Comparison of ENCODE assay signal across 19 cellular contexts in genomic region chr16:27439273-27440018, GRCh38. TPM values are rescaled to one million over a fixed set of nuclear protein-coding genes. Genes with fewer than 3 reads are reported as not detected.
A peak's percentile ranks its signal among the peaks of the same experiment; 100 is the strongest.
DNase-seq lines count a peak whose midpoint lies in the region; ATAC-seq, FAIRE-seq and TF ChIP-seq lines count a peak whose summit lies in the region.
"Had no signal": no experiment of that assay in that cellular context is flagged by ENCODE, and none has a peak within 500 bp of the region (broad histone marks: within the 10 kb centered on the region; RNA-seq: fewer than 3 reads in every experiment).

No MANE protein-coding gene starts in this region.

- in situ Hi-C loops in HepG2 (cut with HindIII; ENCODE audit: extremely low pct_ligation_motif_present, low pct_unique_long_range_greater_than_20kb), result no loop called here

- H2AFZ ChIP-seq in HepG2 (ENCODE audit: low read length), result no peak overlapping the region

- 51% methylated on average over 18 of the region's 18 CpGs for WGBS in HepG2 (ENCODE audit: low lambda C conversion rate)
- 67 to 77% methylated on average over 11 to 18 of the region's 18 CpGs for WGBS in esophagus squamous epithelium, 2 donors

- H3K4me3 ChIP-seq in HepG2 (replicated peaks in 1 of 3; ENCODE audit: insufficient read depth in 1 of 3, low read depth in 2 of 3, low read length in 3 of 3), result no peak overlapping the region
- no peak overlapping the region for H3K4me3 ChIP-seq in upper lobe of right lung
- H3K4me3 ChIP-seq in esophagus squamous epithelium, result no peak overlapping the region
- H3K4me3 ChIP-seq: Peyer's patch, stomach had no signal

- no peak for TF ChIP-seq RAD21 in HepG2 (CRISPR knock-in tag; IDR thresholded peaks at IDR 0.05)

- peak overlapping the region in 1 of 2 donors; percentile 12 for H3K27ac Mint-ChIP-seq in activated naive CD4-positive, alpha-beta T cell treated with anti-CD3 and anti-CD28 coated beads, Interleukin-2, amount 50 U/mL, for 72 hours
- H3K27ac Mint-ChIP-seq in activated naive CD4-positive, alpha-beta T cell treated with anti-CD3 and anti-CD28 coated beads, Interleukin-2, amount 10 ng/mL, durations not matched to agents 7 days and 5 days, result no peak overlapping the region
- peak overlapping the region; percentile 12 for H3K27ac Mint-ChIP-seq in activated CD8-positive, alpha-beta memory T cell treated with anti-CD3 and anti-CD28 coated beads, Interleukin-2, amount 10 ng/mL, durations not matched to agents 7 days and 5 days

- BruUV-seq in HepG2 (replicated peaks; lab: Mats Ljungman, UMichigan), result no TSS peak

- peaks cover 50 to 85% of the 10 kb centered on the region in 2 donors for H3K36me3 Mint-ChIP-seq in activated naive CD4-positive, alpha-beta T cell treated with anti-CD3 and anti-CD28 coated beads, Interleukin-2, amount 50 U/mL, for 72 hours
- peaks cover 76% of the 10 kb centered on the region for H3K36me3 Mint-ChIP-seq in activated naive CD4-positive, alpha-beta T cell treated with anti-CD3 and anti-CD28 coated beads, Interleukin-2, amount 10 ng/mL, durations not matched to agents 7 days and 5 days
- peaks cover 69% of the 10 kb centered on the region for H3K36me3 Mint-ChIP-seq in activated CD8-positive, alpha-beta memory T cell treated with anti-CD3 and anti-CD28 coated beads, Interleukin-2, amount 10 ng/mL, durations not matched to agents 7 days and 5 days

- POLR2A ChIA-PET in HepG2 (lab: Yijun Ruan, JAX), result no interaction called here

- H3K4me1 Mint-ChIP-seq in activated naive CD4-positive, alpha-beta T cell treated with anti-CD3 and anti-CD28 coated beads, Interleukin-2, amount 10 ng/mL, durations not matched to agents 7 days and 5 days, result peaks cover 3% of the 10 kb centered on the region
- H3K4me1 Mint-ChIP-seq in activated CD8-positive, alpha-beta memory T cell treated with anti-CD3 and anti-CD28 coated beads, Interleukin-2, amount 10 ng/mL, durations not matched to agents 7 days and 5 days, result peaks cover 4% of the 10 kb centered on the region

- intact Hi-C loops in HepG2 (cut with micrococcal nuclease; ENCODE audit: unreplicated experiment) (no loop called here), upper lobe of right lung (cut with DNase I) (no loop called here), esophagus squamous epithelium (cut with DNase I) (no loop called here)

- no peak overlapping the region for H3K9ac ChIP-seq in HepG2 (ENCODE audit: insufficient read depth, low read depth, low read length)

- no peak overlapping the region for H3K4me3 Mint-ChIP-seq in activated naive CD4-positive, alpha-beta T cell treated with anti-CD3 and anti-CD28 coated beads, Interleukin-2, amount 10 ng/mL, durations not matched to agents 7 days and 5 days
- no peak overlapping the region for H3K4me3 Mint-ChIP-seq in activated CD8-positive, alpha-beta memory T cell treated with anti-CD3 and anti-CD28 coated beads, Interleukin-2, amount 10 ng/mL, durations not matched to agents 7 days and 5 days

- H3K9me3 ChIP-seq in HepG2 (ENCODE audit: low read length) (peaks cover 4% of the 10 kb centered on the region), upper lobe of right lung (no peaks in the 10 kb centered on the region), esophagus squamous epithelium (peaks cover 0 to 6% (median 5%) of the 10 kb centered on the region in 3 donors)

- no peak overlapping the region for H3K4me2 ChIP-seq in HepG2 (ENCODE audit: low read depth, low read length)

- H4K20me1 ChIP-seq in HepG2 (ENCODE audit: insufficient read depth, low read length), result no peaks in the 10 kb centered on the region

- no peaks in the 10 kb centered on the region for H3K27me3 Mint-ChIP-seq in activated naive CD4-positive, alpha-beta T cell treated with anti-CD3 and anti-CD28 coated beads, Interleukin-2, amount 10 ng/mL, durations not matched to agents 7 days and 5 days
- H3K27me3 Mint-ChIP-seq in activated CD8-positive, alpha-beta memory T cell treated with anti-CD3 and anti-CD28 coated beads, Interleukin-2, amount 10 ng/mL, durations not matched to agents 7 days and 5 days, result no peaks in the 10 kb centered on the region

- TF ChIP-seq CTCF in HepG2 (CRISPR knock-in tag; IDR thresholded peaks at IDR 0.05) (no peak), upper lobe of right lung (IDR thresholded peaks at IDR 0.05) (no peak), esophagus squamous epithelium (IDR thresholded peaks at IDR 0.05) (no peak)

- no peak for FAIRE-seq in HepG2 (lab: Jason Lieb, UNC)

- H3K27me3 ChIP-seq in HepG2 (ENCODE audit: control insufficient read depth in 1 of 2, insufficient read depth in 2 of 2, low read length in 2 of 2) (no peaks in the 10 kb centered on the region; a peak in 1 of 5 replicates), upper lobe of right lung (no peaks in the 10 kb centered on the region), esophagus squamous epithelium (no peaks in the 10 kb centered on the region)
- H3K27me3 ChIP-seq: Peyer's patch had no signal

- peaks cover 0 to 6% of the 10 kb centered on the region in 2 donors for H3K9me3 Mint-ChIP-seq in activated naive CD4-positive, alpha-beta T cell treated with anti-CD3 and anti-CD28 coated beads, Interleukin-2, amount 50 U/mL, for 72 hours
- H3K9me3 Mint-ChIP-seq in activated naive CD4-positive, alpha-beta T cell treated with anti-CD3 and anti-CD28 coated beads, Interleukin-2, amount 10 ng/mL, durations not matched to agents 7 days and 5 days, result peaks cover 11% of the 10 kb centered on the region
- H3K9me3 Mint-ChIP-seq in activated CD8-positive, alpha-beta memory T cell treated with anti-CD3 and anti-CD28 coated beads, Interleukin-2, amount 10 ng/mL, durations not matched to agents 7 days and 5 days (ENCODE audit: low read depth), result peaks cover 4% of the 10 kb centered on the region

- ATAC-seq in activated naive CD4-positive, alpha-beta T cell treated with anti-CD3 and anti-CD28 coated beads, Interleukin-2, amount 50 U/mL, for 72 hours, result peak; percentile 11 to 12
- ATAC-seq in activated CD8-positive, alpha-beta memory T cell treated with anti-CD3 and anti-CD28 coated beads, Interleukin-2, amount 10 ng/mL, durations not matched to agents 7 days and 5 days, result no peak
- ATAC-seq in HepG2 (no peak), upper lobe of right lung (peak; percentile 9), GM21723 (IDR thresholded peaks at IDR 0.05; ENCODE audit: unreplicated experiment) (no peak)

- H3K4me1 ChIP-seq in HepG2 (ENCODE audit: insufficient read depth, low read length) (no peaks in the 10 kb centered on the region), upper lobe of right lung (no peaks in the 10 kb centered on the region), esophagus squamous epithelium (no peaks in the 10 kb centered on the region)
- H3K4me1 ChIP-seq: Peyer's patch, stomach had no signal

- H3K36me3 ChIP-seq in HepG2 (replicated peaks in 1 of 2; ENCODE audit: control insufficient read depth in 1 of 2, insufficient read depth in 2 of 2, low read length in 2 of 2) (no peaks in the 10 kb centered on the region), upper lobe of right lung (no peaks in the 10 kb centered on the region), esophagus squamous epithelium (no peaks in the 10 kb centered on the region)
- H3K36me3 ChIP-seq: Peyer's patch had no signal

- CTCF ChIA-PET in activated naive CD4-positive, alpha-beta T cell treated with anti-CD3 and anti-CD28 coated beads, Interleukin-2, amount 10 ng/mL, durations not matched to agents 7 days and 5 days (lab: Charles Lee), result no interaction called here
- CTCF ChIA-PET in activated CD8-positive, alpha-beta memory T cell treated with anti-CD3 and anti-CD28 coated beads, Interleukin-2, amount 10 ng/mL, durations not matched to agents 7 days and 5 days (lab: Charles Lee), result no interaction called here
- CTCF ChIA-PET in HepG2 (lab: Yijun Ruan, JAX; ENCODE audit: low intra/inter-chr PET ratio, low total read pairs), result no interaction called here

- peak in 1 of 2 donors; percentile 42 for DNase-seq in activated naive CD4-positive, alpha-beta T cell treated with anti-CD3 and anti-CD28 coated beads, Interleukin-2, amount 50 U/mL, for 72 hours (ENCODE audit: low spot score in 2 of 2)
- DNase-seq in activated naive CD4-positive, alpha-beta T cell treated with anti-CD3 and anti-CD28 coated beads, Interleukin-2, amount 10 ng/mL, durations not matched to agents 7 days and 5 days, result no peak
- no peak for DNase-seq in activated CD8-positive, alpha-beta memory T cell treated with anti-CD3 and anti-CD28 coated beads, Interleukin-2, amount 10 ng/mL, durations not matched to agents 7 days and 5 days
- no peak for DNase-seq in HepG2 (ENCODE audit: low spot score)
- DNase-seq in upper lobe of right lung, result peak; percentile 50
- DNase-seq in NCI-H345 treated with DMSO at 0.1 percent for 48 hours (lab: John Stamatoyannopoulos, UW; ENCODE audit: unreplicated experiment), result no peak
- no peak for DNase-seq in esophagus squamous epithelium (lab: John Stamatoyannopoulos, UW)
- DNase-seq: activated CD4-positive, alpha-beta T cell treated with anti-CD3 and anti-CD28 coated beads for 1 hour; activated gamma-delta T cell; DMS53; foreskin fibroblast; mammary epithelial cell; NCI-H187; NCI-H524 treated with DMSO at 0.1 percent for 48 hours; nucleus accumbens; SW 1271 had no signal

- no peak for TF ChIP-seq POLR2A in HepG2 (IDR thresholded peaks at IDR 0.05; ENCODE audit: insufficient read depth in 1 of 2, low read depth in 2 of 2, low read length in 2 of 2)
- TF ChIP-seq POLR2A in esophagus squamous epithelium (IDR thresholded peaks at IDR 0.05), result no peak

- no peaks in the 10 kb centered on the region for H3K79me2 ChIP-seq in HepG2 (ENCODE audit: insufficient read depth, low read length)

- TF ChIP-seq EP300 in HepG2 (IDR thresholded peaks at IDR 0.05; ENCODE audit: low read depth in 2 of 2, low read length in 2 of 2), result no peak
- TF ChIP-seq EP300 in HepG2 (CRISPR knock-in tag; IDR thresholded peaks at IDR 0.05; ENCODE audit: borderline replicate concordance), result no peak

- H3K27ac ChIP-seq in HepG2 (ENCODE audit: extremely low read length, insufficient read depth, low read length), result no peak overlapping the region
- no peak overlapping the region for H3K27ac ChIP-seq in upper lobe of right lung
- H3K27ac ChIP-seq in esophagus squamous epithelium, result no peak overlapping the region
- H3K27ac ChIP-seq: Peyer's patch, stomach had no signal

RNA-seq across cellular contexts. Expression of gene IL21R, which starts 37.5 kb away (rescaled TPM):
- total RNA-seq in activated naive CD4-positive, alpha-beta T cell treated with anti-CD3 and anti-CD28 coated beads, Interleukin-2, amount 50 U/mL, for 72 hours, result 100 to 1,000 TPM; 103 to 106 TPM
- total RNA-seq in activated CD8-positive, alpha-beta memory T cell treated with anti-CD3 and anti-CD28 coated beads, Interleukin-2, amount 10 ng/mL, durations not matched to agents 7 days and 5 days, result 10 to 100 TPM; 24.6 to 38.0 TPM
- total RNA-seq in HepG2 (2016; rRNA removed; fragmentation: Illumina TruSeq; extraction: Trizol) (0.17 and 0.64 TPM in 2 replicates), upper lobe of right lung (3.9 TPM), esophagus squamous epithelium (1 to 10 TPM in 1 of 4 donors, under 1 TPM in 3; 0.23 to 1.2 (median 0.39) TPM)
- not detected in 2 replicates for total RNA-seq in HepG2 (2016; cell fraction: cytosol; rRNA removed; fragmentation: Illumina TruSeq; extraction: Trizol; ENCODE audit: low read depth)
- 0.22 and 0.43 TPM in 2 replicates for total RNA-seq in HepG2 (2016; cell fraction: insoluble cytoplasmic fraction; rRNA removed; fragmentation: Illumina TruSeq; extraction: Trizol)
- total RNA-seq in HepG2 (2016; cell fraction: membrane; rRNA removed; fragmentation: Illumina TruSeq; extraction: Trizol), result 0.22 and 0.45 TPM in 2 replicates
- total RNA-seq in HepG2 (2016; cell fraction: nucleus; rRNA removed; fragmentation: Illumina TruSeq; extraction: Trizol), result 0.28 and 0.40 TPM in 2 replicates
- polyA plus RNA-seq in HepG2 (2011; rRNA removed), result 0.49 and 1.6 TPM in 2 replicates
- polyA plus RNA-seq in HepG2 (2011; cell fraction: cytosol; rRNA removed), result 0.62 and 1.4 TPM in 2 replicates
- 0.34 and 1.6 TPM in 2 replicates for polyA plus RNA-seq in HepG2 (2011; cell fraction: nucleus; rRNA removed)
- polyA plus RNA-seq in HepG2 (2012), result 1.1 and 2.8 TPM in 2 replicates
- polyA plus RNA-seq in HepG2 (2016; cell fraction: cytosol; fragmentation: Illumina TruSeq; extraction: Trizol; ENCODE audit: low read depth), result 0.07 and 0.09 TPM in 2 replicates
- 0.14 and 0.21 TPM in 2 replicates for polyA plus RNA-seq in HepG2 (2016; cell fraction: insoluble cytoplasmic fraction; fragmentation: Illumina TruSeq; extraction: Trizol; ENCODE audit: low read depth)
- 0.06 and 0.12 TPM in 2 replicates for polyA plus RNA-seq in HepG2 (2016; cell fraction: membrane; fragmentation: Illumina TruSeq; extraction: Trizol; ENCODE audit: low read depth)
- polyA plus RNA-seq in HepG2 (2016; cell fraction: nucleus; fragmentation: Illumina TruSeq; extraction: Trizol; ENCODE audit: insufficient read depth, low read depth), result 0.35 and 0.56 TPM in 2 replicates
- polyA minus RNA-seq in HepG2 (2011; rRNA and poly(A)+ RNA removed; ENCODE audit: low replicate concordance), result 0.56 and 3.1 TPM in 2 replicates
- 0.88 and 1.1 TPM in 2 replicates for polyA minus RNA-seq in HepG2 (2011; cell fraction: cytosol; rRNA and poly(A)+ RNA removed)
- polyA minus RNA-seq in HepG2 (2011; cell fraction: nucleus; rRNA and poly(A)+ RNA removed), result 0.26 and 0.87 TPM in 2 replicates

Comparison
In these comparisons a context has a peak if more than half of its experiments do, and no peak if none do; other contexts are left out.
1. ATAC-seq: peak in activated naive CD4-positive, alpha-beta T cell treated with anti-CD3 and anti-CD28 coated beads, Interleukin-2, amount 50 U/mL, for 72 hours (2 of 2) and upper lobe of right lung (single experiment); none in activated CD8-positive, alpha-beta memory T cell treated with anti-CD3 and anti-CD28 coated beads, Interleukin-2, amount 10 ng/mL, durations not matched to agents 7 days and 5 days (single experiment), HepG2 (single experiment) and GM21723 (single experiment).